In genomic region chr5:157265714-157266285, GRCh38 we compare ENCODE assay signal across 8 cellular contexts.
A peak's percentile ranks its signal among the peaks of the same experiment; 100 is the strongest.
DNase-seq lines count a peak whose midpoint lies in the region; ATAC-seq and TF ChIP-seq lines count a peak whose summit lies in the region.

Gene CYFIP2 (plus strand): TSS chr5:157266123. CDS start chr5:157285362, 19,239 bp downstream.

- peak within 1 kb of the TSS; percentile 90 to 96 for H3K4me3 Mint-ChIP-seq in effector memory CD8-positive, alpha-beta T cell

- no peaks in the 10 kb centered on the region for H3K9me3 Mint-ChIP-seq in effector memory CD8-positive, alpha-beta T cell

- peaks cover 41% of the 10 kb centered on the region for H3K36me3 Mint-ChIP-seq in effector memory CD8-positive, alpha-beta T cell (ENCODE audit: insufficient read depth)

- H3K27me3 Mint-ChIP-seq in effector memory CD8-positive, alpha-beta T cell: no peaks in the 10 kb centered on the region

- ATAC-seq in HG03135 (IDR thresholded peaks at IDR 0.05; ENCODE audit: unreplicated experiment): peak; percentile 83
- ATAC-seq in effector memory CD8-positive, alpha-beta T cell (replicated peaks): peak; percentile 85

- peaks cover 56 to 57% of the 10 kb centered on the region in 2 donors for H3K4me1 Mint-ChIP-seq in effector memory CD8-positive, alpha-beta T cell (ENCODE audit: low read depth in 2 of 2)

- DNase-seq in Ammon's horn (ENCODE audit: low spot score): peak; percentile 75
- peak; percentile 54 for DNase-seq in NCI-H526 treated with DMSO at 0.1 percent for 48 hours (lab: John Stamatoyannopoulos, UW)
- peak; percentile 56 to 79 for DNase-seq in activated CD8-positive, alpha-beta memory T cell treated with anti-CD3 and anti-CD28 coated beads for 1 hour (ENCODE audit: extremely low read depth in 1 of 2, low read depth in 1 of 2)
- peak; percentile 73 to 76 (median 76) for DNase-seq in effector memory CD8-positive, alpha-beta T cell
- peak; percentile 61 for DNase-seq in midbrain (lab: John Stamatoyannopoulos, UW)
- peak; percentile 78 to 81 for DNase-seq in stimulated activated CD8-positive, alpha-beta memory T cell treated with anti-CD3 and anti-CD28 coated beads, Interleukin-15, amount 100 ng/mL, for 48 hours (ENCODE audit: low read depth in 2 of 2)

- peak; percentile 78 for TF ChIP-seq POLR2A in GM18951 (IDR thresholded peaks at IDR 0.05; ENCODE audit: extremely low read depth, insufficient read depth, insufficient read length)

- in situ Hi-C loops in GM18951 (cut with MboI; ENCODE audit: low sequenced_read_pairs, unreplicated experiment): no loop called here

- peak within 1 kb of the TSS; percentile 96 to 98 for H3K27ac Mint-ChIP-seq in effector memory CD8-positive, alpha-beta T cell

Comparison
In these comparisons a context has a peak if more than half of its experiments do, and no peak if none do; other contexts are left out.
1. Peak in every context shown above with its lines: DNase-seq and ATAC-seq.